ENCODE assay signal across 8 cellular contexts in the genomic region with DNA sequence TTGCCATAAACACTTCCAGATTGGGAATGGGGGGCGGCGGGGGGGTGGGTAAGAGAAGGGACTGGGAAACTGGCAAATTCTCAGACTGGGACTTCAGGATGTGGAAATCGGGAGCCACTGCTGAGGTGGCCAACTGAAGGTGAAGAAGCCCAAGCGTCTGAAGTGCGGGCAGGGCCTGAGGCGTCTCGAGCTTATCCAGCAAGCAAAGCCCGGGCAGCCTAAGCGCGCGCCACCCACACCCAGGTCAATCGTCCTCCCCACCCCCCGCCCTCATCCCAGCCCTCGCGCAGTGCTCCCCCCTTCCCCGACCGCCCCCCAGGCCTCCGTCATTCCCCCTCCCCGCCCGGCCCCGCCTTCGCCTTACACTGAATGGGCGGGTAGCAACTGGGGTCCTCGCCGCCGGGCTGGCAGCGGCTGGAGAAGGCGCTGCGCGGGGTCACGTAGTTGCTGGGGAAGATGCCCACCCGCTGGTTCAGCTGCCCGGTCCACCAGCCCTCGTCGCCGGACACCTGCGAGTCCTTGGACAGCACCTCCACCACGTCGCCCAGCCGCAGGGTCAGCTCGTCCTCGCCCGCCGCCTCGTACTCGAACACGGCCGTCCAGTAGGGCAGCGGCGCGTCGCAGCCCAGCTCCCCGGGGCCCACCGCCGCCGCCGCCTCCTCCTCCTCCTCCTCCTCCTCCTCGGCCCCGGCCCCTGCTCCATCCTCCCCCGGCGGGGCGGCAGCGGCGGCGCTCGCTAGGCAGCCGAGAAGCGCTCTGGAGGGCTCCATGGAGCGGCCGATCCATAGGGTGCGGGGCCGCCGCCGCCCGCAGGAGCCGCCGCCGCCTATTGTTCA. TPM values are rescaled to one million over a fixed set of nuclear protein-coding genes. Genes with fewer than 3 reads are reported as not detected.
DNase-seq lines count a peak whose midpoint lies in the region; ATAC-seq, FAIRE-seq and TF ChIP-seq lines count a peak whose summit lies in the region.

No MANE protein-coding gene starts in this region.

- H3K4me2 ChIP-seq in HepG2 (ENCODE audit: low read depth, low read length), result peak overlapping the region; percentile 89

- no peak for TF ChIP-seq RAD21 in HepG2 (CRISPR knock-in tag; IDR thresholded peaks at IDR 0.05)

- no peaks in the 10 kb centered on the region for H3K9me3 ChIP-seq in HepG2 (ENCODE audit: low read length)

- DNase-seq in AG10803 (ENCODE audit: low read depth) (no peak), MCF 10A (ENCODE audit: unreplicated experiment) (peak; percentile 49), HepG2 (ENCODE audit: low spot score) (no peak), SKM-1 treated with dmso at 0.1 percent for 144 hours (lab: John Stamatoyannopoulos, UW; ENCODE audit: unreplicated experiment) (no peak)
- DNase-seq in T-helper 2 cell treated with Interferon-gamma antibody and Interleukin-4, amounts not matched to agents 5 μg/mL and 100 μg/mL, for 36 hours (ENCODE audit: low spot score), result peak; percentile 15
- DNase-seq in stimulated activated CD8-positive, alpha-beta memory T cell treated with anti-CD3 and anti-CD28 coated beads, Interleukin-4, amount 100 ng/mL, for 24 hours (ENCODE audit: low read depth), result peak; percentile 37

- TF ChIP-seq CTCF in AG10803 (conservative IDR thresholded peaks at IDR 0.05; ENCODE audit: low read length), result no peak
- TF ChIP-seq CTCF in MCF 10A (IDR thresholded peaks at IDR 0.05; ENCODE audit: unreplicated experiment), result no peak
- no peak for TF ChIP-seq CTCF in HepG2 (CRISPR knock-in tag; IDR thresholded peaks at IDR 0.05)

- peak overlapping the region; percentile 70 for H3K9ac ChIP-seq in HepG2 (ENCODE audit: insufficient read depth, low read depth, low read length)

- no peak for TF ChIP-seq POLR2A in HepG2 (IDR thresholded peaks at IDR 0.05; ENCODE audit: insufficient read depth in 1 of 2, low read depth in 2 of 2, low read length in 2 of 2)

- H3K4me1 Mint-ChIP-seq in T-helper 2 cell treated with Interferon-gamma antibody and Interleukin-4, amounts not matched to agents 5 μg/mL and 100 μg/mL, for 36 hours (ENCODE audit: low read depth), result peaks cover 5% of the 10 kb centered on the region
- H3K4me1 Mint-ChIP-seq in MCF 10A (ENCODE audit: insufficient read depth, unreplicated experiment), result peaks cover 6% of the 10 kb centered on the region

- H4K20me1 ChIP-seq in HepG2 (ENCODE audit: insufficient read depth, low read length), result no peaks in the 10 kb centered on the region; the same call in 1 of the 2 replicates

- ATAC-seq in GM19452 (IDR thresholded peaks at IDR 0.05; ENCODE audit: unreplicated experiment) (peak; percentile 11), HG03457 (IDR thresholded peaks at IDR 0.05; ENCODE audit: unreplicated experiment) (peak; percentile 11), HepG2 (peak; percentile 17)

- no TSS peak for BruUV-seq in MCF 10A (replicated peaks; lab: Mats Ljungman, UMichigan)
- no TSS peak for BruUV-seq in HepG2 (replicated peaks; lab: Mats Ljungman, UMichigan)

- TF ChIP-seq EP300 in HepG2 (IDR thresholded peaks at IDR 0.05; ENCODE audit: low read depth in 2 of 2, low read length in 2 of 2) (no peak), HepG2 (CRISPR knock-in tag; IDR thresholded peaks at IDR 0.05; ENCODE audit: borderline replicate concordance) (no peak)

- in situ Hi-C loops in HepG2 (cut with HindIII; ENCODE audit: extremely low pct_ligation_motif_present, low pct_unique_long_range_greater_than_20kb), result no loop called here

- POLR2A ChIA-PET in MCF 10A (lab: Yijun Ruan, JAX), result interaction anchor here (0.6 to 4.5 kb wide), 28 partner anchors 9 to 244 kb away, joined by 3 to 69 read pairs (median 4); partner anchors contain the start of genes MED6, PCNX1 and TTC9
- POLR2A ChIA-PET in HepG2 (lab: Yijun Ruan, JAX), result interaction anchor here (0.9 to 3.3 kb wide), 9 partner anchors 14 to 218 kb away, joined by 3 to 20 read pairs (median 4); partner anchors contain the start of gene PCNX1

- 0% methylated on average over 3 of the region's 78 CpGs for WGBS in HepG2 (ENCODE audit: low lambda C conversion rate)

- H3K27me3 Mint-ChIP-seq in T-helper 2 cell treated with Interferon-gamma antibody and Interleukin-4, amounts not matched to agents 5 μg/mL and 100 μg/mL, for 36 hours (ENCODE audit: low read depth), result peaks cover 6% of the 10 kb centered on the region
- H3K27me3 Mint-ChIP-seq in MCF 10A (ENCODE audit: insufficient read depth, unreplicated experiment), result no peaks in the 10 kb centered on the region

- H3K27ac Mint-ChIP-seq in T-helper 2 cell treated with Interferon-gamma antibody and Interleukin-4, amounts not matched to agents 5 μg/mL and 100 μg/mL, for 36 hours, result peak overlapping the region; percentile 70
- H3K27ac Mint-ChIP-seq in MCF 10A (ENCODE audit: low read depth, unreplicated experiment), result peak overlapping the region; percentile 25

- intact Hi-C loops in MCF 10A (cut with micrococcal nuclease) (loop anchor here (1.0 to 2.0 kb wide), 3 partner anchors 26 to 186 kb away; no protein-coding TSS in a partner anchor), HepG2 (cut with micrococcal nuclease; ENCODE audit: unreplicated experiment) (loop anchor here (1.0 to 5.0 kb wide), 3 partner anchors 9 to 166 kb away; partner anchors contain the start of gene TTC9)

- FAIRE-seq in HepG2 (lab: Jason Lieb, UNC), result no peak

- peaks cover 2% of the 10 kb centered on the region for H3K36me3 Mint-ChIP-seq in T-helper 2 cell treated with Interferon-gamma antibody and Interleukin-4, amounts not matched to agents 5 μg/mL and 100 μg/mL, for 36 hours (ENCODE audit: low read depth)
- H3K36me3 Mint-ChIP-seq in MCF 10A (ENCODE audit: insufficient read depth, unreplicated experiment), result no peaks in the 10 kb centered on the region

- H3K4me3 Mint-ChIP-seq in T-helper 2 cell treated with Interferon-gamma antibody and Interleukin-4, amounts not matched to agents 5 μg/mL and 100 μg/mL, for 36 hours, result peak overlapping the region; percentile 86
- no peak overlapping the region for H3K4me3 Mint-ChIP-seq in MCF 10A (ENCODE audit: unreplicated experiment)

- H3K27ac ChIP-seq in HepG2 (ENCODE audit: extremely low read length, insufficient read depth, low read length), result peak overlapping the region; percentile 70

- peaks cover 55% of the 10 kb centered on the region for H3K4me1 ChIP-seq in HepG2 (ENCODE audit: insufficient read depth, low read length)

- H3K79me2 ChIP-seq in HepG2 (ENCODE audit: insufficient read depth, low read length), result peaks cover 28% of the 10 kb centered on the region

- H3K4me3 ChIP-seq in AG10803 (ENCODE audit: low read length) (peak overlapping the region; percentile 40), HepG2 (replicated peaks in 1 of 3; ENCODE audit: insufficient read depth in 1 of 3, low read depth in 2 of 3, low read length in 3 of 3) (peak overlapping the region; percentile 83 to 84 (median 83))

- CTCF ChIA-PET in MCF 10A (lab: Yijun Ruan, JAX) (interaction anchor here (0.7 to 1.7 kb wide), 4 partner anchors 10 to 50 kb away, joined by 3 to 18 read pairs (median 4); no protein-coding TSS in a partner anchor), HepG2 (lab: Yijun Ruan, JAX; ENCODE audit: low intra/inter-chr PET ratio, low total read pairs) (no interaction called here)

- no peaks in the 10 kb centered on the region for H3K9me3 Mint-ChIP-seq in T-helper 2 cell treated with Interferon-gamma antibody and Interleukin-4, amounts not matched to agents 5 μg/mL and 100 μg/mL, for 36 hours
- no peaks in the 10 kb centered on the region for H3K9me3 Mint-ChIP-seq in MCF 10A (ENCODE audit: unreplicated experiment)

- no peaks in the 10 kb centered on the region for H3K36me3 ChIP-seq in HepG2 (replicated peaks in 1 of 2; ENCODE audit: control insufficient read depth in 1 of 2, insufficient read depth in 2 of 2, low read length in 2 of 2)

- no peak overlapping the region for H2AFZ ChIP-seq in HepG2 (ENCODE audit: low read length)

- no peaks in the 10 kb centered on the region; a peak in 1 of 5 replicates for H3K27me3 ChIP-seq in HepG2 (ENCODE audit: control insufficient read depth in 1 of 2, insufficient read depth in 2 of 2, low read length in 2 of 2)

TF ChIP-seq in HepG2, 621 proteins besides CTCF, POLR2A, EP300 and RAD21 (continues in another document):
- peak; percentile 6; the same call in 1 of the 2 replicates for TF ChIP-seq MAX (IDR thresholded peaks at IDR 0.05)
- TF ChIP-seq ZNF550 (CRISPR knock-in tag; IDR thresholded peaks at IDR 0.05; ENCODE audit: borderline replicate concordance), result 0 out of 2 replicates have a peak, but pooled peaks have one; percentile 37
- no peak for TF ChIP-seq ZFP1 (CRISPR knock-in tag; IDR thresholded peaks at IDR 0.05)
- peak; percentile 20; the same call in 1 of the 2 replicates for TF ChIP-seq MYC (CRISPR knock-in tag; IDR thresholded peaks at IDR 0.05; ENCODE audit: borderline replicate concordance)

RNA-seq across cellular contexts. Expression of gene MAP3K9, which starts 0.7 kb away (rescaled TPM):
- 17.2 and 18.6 TPM in 2 replicates for total RNA-seq in MCF 10A (2022)
- 3.5 and 4.5 TPM in 2 replicates for total RNA-seq in HepG2 (2016; rRNA removed; fragmentation: Illumina TruSeq; extraction: Trizol)
- total RNA-seq in HepG2 (2016; cell fraction: cytosol; rRNA removed; fragmentation: Illumina TruSeq; extraction: Trizol; ENCODE audit: low read depth), result 0.62 and 1.2 TPM in 2 replicates
- total RNA-seq in HepG2 (2016; cell fraction: insoluble cytoplasmic fraction; rRNA removed; fragmentation: Illumina TruSeq; extraction: Trizol), result 2.6 and 4.4 TPM in 2 replicates
- 1.3 and 1.6 TPM in 2 replicates for total RNA-seq in HepG2 (2016; cell fraction: membrane; rRNA removed; fragmentation: Illumina TruSeq; extraction: Trizol)
- total RNA-seq in HepG2 (2016; cell fraction: nucleus; rRNA removed; fragmentation: Illumina TruSeq; extraction: Trizol), result 4.5 TPM in 2 replicates
- 4.3 and 4.7 TPM in 2 replicates for polyA plus RNA-seq in HepG2 (2011; rRNA removed)
- 2.9 and 3.0 TPM in 2 replicates for polyA plus RNA-seq in HepG2 (2011; cell fraction: cytosol; rRNA removed)
- polyA plus RNA-seq in HepG2 (2011; cell fraction: nucleus; rRNA removed), result 7.1 and 8.3 TPM in 2 replicates
- 3.0 and 4.6 TPM in 2 replicates for polyA plus RNA-seq in HepG2 (2012)
- polyA plus RNA-seq in HepG2 (2016; cell fraction: cytosol; fragmentation: Illumina TruSeq; extraction: Trizol; ENCODE audit: low read depth), result 0.14 and 0.20 TPM in 2 replicates
- 2.4 and 2.9 TPM in 2 replicates for polyA plus RNA-seq in HepG2 (2016; cell fraction: insoluble cytoplasmic fraction; fragmentation: Illumina TruSeq; extraction: Trizol; ENCODE audit: low read depth)
- polyA plus RNA-seq in HepG2 (2016; cell fraction: membrane; fragmentation: Illumina TruSeq; extraction: Trizol; ENCODE audit: low read depth), result 0.55 and 0.63 TPM in 2 replicates
- polyA plus RNA-seq in HepG2 (2016; cell fraction: nucleus; fragmentation: Illumina TruSeq; extraction: Trizol; ENCODE audit: insufficient read depth, low read depth), result 5.0 and 5.3 TPM in 2 replicates
- 5.8 and 6.7 TPM in 2 replicates for polyA minus RNA-seq in HepG2 (2011; rRNA and poly(A)+ RNA removed; ENCODE audit: low replicate concordance)
- polyA minus RNA-seq in HepG2 (2011; cell fraction: cytosol; rRNA and poly(A)+ RNA removed), result 3.2 TPM in 2 replicates
- 8.8 and 9.2 TPM in 2 replicates for polyA minus RNA-seq in HepG2 (2011; cell fraction: nucleus; rRNA and poly(A)+ RNA removed)

Comparison
In these comparisons a context has a peak if more than half of its experiments do, and no peak if none do; other contexts are left out.
1. DNase-seq: peak in T-helper 2 cell treated with Interferon-gamma antibody and Interleukin-4, amounts not matched to agents 5 μg/mL and 100 μg/mL, for 36 hours (single experiment), MCF 10A (single experiment) and stimulated activated CD8-positive, alpha-beta memory T cell treated with anti-CD3 and anti-CD28 coated beads, Interleukin-4, amount 100 ng/mL, for 24 hours (single experiment); none in AG10803 (single experiment), HepG2 (single experiment) and SKM-1 treated with dmso at 0.1 percent for 144 hours (single experiment).
2. Peak in every context shown above with its lines, with median percentiles within 50 percentile points of each other: ATAC-seq.